In genomic region chr3:171614318-171614967, GRCh38 we compare ENCODE assay signal across 9 cellular contexts.
DNase-seq lines count a peak whose midpoint lies in the region; ATAC-seq and TF ChIP-seq lines count a peak whose summit lies in the region.
"Had no signal": no experiment of that assay in that cellular context is flagged by ENCODE, and none has a peak within 500 bp of the region (broad histone marks: within the 10 kb centered on the region; RNA-seq: fewer than 3 reads in every experiment).

No MANE protein-coding gene starts in this region.

- H3K4me1 Mint-ChIP-seq in endodermal cell, result peaks cover 9% of the 10 kb centered on the region

- ATAC-seq in omental fat pad (ENCODE audit: low FRiP score) (peak; percentile 64), HG03045 (IDR thresholded peaks at IDR 0.05; ENCODE audit: unreplicated experiment) (no peak), HG03469 (IDR thresholded peaks at IDR 0.05; ENCODE audit: unreplicated experiment) (no peak), GM21515 (IDR thresholded peaks at IDR 0.05; ENCODE audit: unreplicated experiment) (no peak)

- no peaks in the 10 kb centered on the region for H3K27me3 ChIP-seq in GM06990 (replicated peaks; ENCODE audit: control insufficient read depth, insufficient read depth, low read length)
- no peaks in the 10 kb centered on the region for H3K27me3 ChIP-seq in endodermal cell (ENCODE audit: control insufficient read depth, insufficient read depth, low read length, poor library complexity, severe bottlenecking)

- TF ChIP-seq RAD21 in Ishikawa (IDR thresholded peaks at IDR 0.05; ENCODE audit: low read depth), result peak; percentile 21

- no peak for TF ChIP-seq EP300 in Ishikawa (IDR thresholded peaks at IDR 0.05; ENCODE audit: borderline replicate concordance)

- peaks cover 14% of the 10 kb centered on the region for H3K9me3 ChIP-seq in endodermal cell (ENCODE audit: control insufficient read depth, low read length)

- no peak overlapping the region for H3K27ac ChIP-seq in endodermal cell (ENCODE audit: low read depth, low read length)
- H3K27ac ChIP-seq: KMS-11 had no signal

- WGBS in endodermal cell (ENCODE audit: insufficient coverage in 1 of 2, insufficient read length in 1 of 2), 2 experiments, result 26 to 31% methylated on average over 5 to 12 of the region's 12 CpGs

- H3K27me3 Mint-ChIP-seq in endodermal cell (ENCODE audit: insufficient read depth), result no peaks in the 10 kb centered on the region

- TF ChIP-seq CTCF in GM06990 (IDR thresholded peaks at IDR 0.05; ENCODE audit: insufficient read depth, low read length, poor library complexity, severe bottlenecking), result peak; percentile 70
- peak; percentile 89 for TF ChIP-seq CTCF in endodermal cell (conservative IDR thresholded peaks at IDR 0.05)
- TF ChIP-seq CTCF in omental fat pad (IDR thresholded peaks at IDR 0.05), result no peak

- DNase-seq in GM06990 (ENCODE audit: extremely low read depth, insufficient read length) (peak; percentile 6), endodermal cell (peak; percentile 90), omental fat pad (ENCODE audit: low spot score) (no peak), SHP77 treated with DMSO at 0.1 percent for 48 hours (lab: John Stamatoyannopoulos, UW) (no peak)

- H3K27ac Mint-ChIP-seq in endodermal cell, result no peak overlapping the region

- H3K36me3 ChIP-seq in GM06990 (ENCODE audit: control insufficient read depth, insufficient read depth, low read length) (no peaks in the 10 kb centered on the region), endodermal cell (ENCODE audit: control insufficient read depth, insufficient read depth, low read length) (no peaks in the 10 kb centered on the region)

- no peak overlapping the region for H3K9ac ChIP-seq in endodermal cell (ENCODE audit: extremely low read depth, low read length, poor library complexity, severe bottlenecking)
- H3K9ac ChIP-seq: KMS-11 had no signal

- no peak overlapping the region for H3K4me3 ChIP-seq in GM06990 (replicated peaks; ENCODE audit: low read depth, low read length)
- no peak overlapping the region for H3K4me3 ChIP-seq in endodermal cell (ENCODE audit: low read length)

- H3K36me3 Mint-ChIP-seq in endodermal cell (ENCODE audit: low read depth), result peaks cover 13% of the 10 kb centered on the region

- H3K9me3 Mint-ChIP-seq in endodermal cell, result peaks cover 13% of the 10 kb centered on the region

- H3K4me3 Mint-ChIP-seq in endodermal cell, result no peak overlapping the region

- H3K4me1 ChIP-seq in endodermal cell (ENCODE audit: control insufficient read depth, insufficient read depth, low read length), result no peaks in the 10 kb centered on the region

TF ChIP-seq in Ishikawa, 13 proteins besides CTCF, POLR2A, EP300 and RAD21:
- no peak for TF ChIP-seq NFIC (IDR thresholded peaks at IDR 0.05)
- TF ChIP-seq TCF12 (IDR thresholded peaks at IDR 0.05; ENCODE audit: low read depth), result no peak
- TF ChIP-seq FOXM1 (IDR thresholded peaks at IDR 0.05; ENCODE audit: borderline replicate concordance, low read depth), result no peak
- TF ChIP-seq, protein P1, sequence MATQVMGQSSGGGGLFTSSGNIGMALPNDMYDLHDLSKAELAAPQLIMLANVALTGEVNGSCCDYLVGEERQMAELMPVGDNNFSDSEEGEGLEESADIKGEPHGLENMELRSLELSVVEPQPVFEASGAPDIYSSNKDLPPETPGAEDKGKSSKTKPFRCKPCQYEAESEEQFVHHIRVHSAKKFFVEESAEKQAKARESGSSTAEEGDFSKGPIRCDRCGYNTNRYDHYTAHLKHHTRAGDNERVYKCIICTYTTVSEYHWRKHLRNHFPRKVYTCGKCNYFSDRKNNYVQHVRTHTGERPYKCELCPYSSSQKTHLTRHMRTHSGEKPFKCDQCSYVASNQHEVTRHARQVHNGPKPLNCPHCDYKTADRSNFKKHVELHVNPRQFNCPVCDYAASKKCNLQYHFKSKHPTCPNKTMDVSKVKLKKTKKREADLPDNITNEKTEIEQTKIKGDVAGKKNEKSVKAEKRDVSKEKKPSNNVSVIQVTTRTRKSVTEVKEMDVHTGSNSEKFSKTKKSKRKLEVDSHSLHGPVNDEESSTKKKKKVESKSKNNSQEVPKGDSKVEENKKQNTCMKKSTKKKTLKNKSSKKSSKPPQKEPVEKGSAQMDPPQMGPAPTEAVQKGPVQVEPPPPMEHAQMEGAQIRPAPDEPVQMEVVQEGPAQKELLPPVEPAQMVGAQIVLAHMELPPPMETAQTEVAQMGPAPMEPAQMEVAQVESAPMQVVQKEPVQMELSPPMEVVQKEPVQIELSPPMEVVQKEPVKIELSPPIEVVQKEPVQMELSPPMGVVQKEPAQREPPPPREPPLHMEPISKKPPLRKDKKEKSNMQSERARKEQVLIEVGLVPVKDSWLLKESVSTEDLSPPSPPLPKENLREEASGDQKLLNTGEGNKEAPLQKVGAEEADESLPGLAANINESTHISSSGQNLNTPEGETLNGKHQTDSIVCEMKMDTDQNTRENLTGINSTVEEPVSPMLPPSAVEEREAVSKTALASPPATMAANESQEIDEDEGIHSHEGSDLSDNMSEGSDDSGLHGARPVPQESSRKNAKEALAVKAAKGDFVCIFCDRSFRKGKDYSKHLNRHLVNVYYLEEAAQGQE (IDR thresholded peaks at IDR 0.05; ENCODE audit: low read depth), result no peak
- no peak for TF ChIP-seq TEAD4 (IDR thresholded peaks at IDR 0.05)
- TF ChIP-seq CEBPB (IDR thresholded peaks at IDR 0.05), result no peak
- no peak for TF ChIP-seq EGR1 (IDR thresholded peaks at IDR 0.05)
- no peak for TF ChIP-seq TAF1 (IDR thresholded peaks at IDR 0.05; ENCODE audit: low read depth)
- TF ChIP-seq YY1 (IDR thresholded peaks at IDR 0.05; ENCODE audit: low read depth), result no peak
- no peak for TF ChIP-seq MAX (IDR thresholded peaks at IDR 0.05)
- TF ChIP-seq ZBTB7A (IDR thresholded peaks at IDR 0.05; ENCODE audit: low read depth), result no peak
- TF ChIP-seq, protein P2, sequence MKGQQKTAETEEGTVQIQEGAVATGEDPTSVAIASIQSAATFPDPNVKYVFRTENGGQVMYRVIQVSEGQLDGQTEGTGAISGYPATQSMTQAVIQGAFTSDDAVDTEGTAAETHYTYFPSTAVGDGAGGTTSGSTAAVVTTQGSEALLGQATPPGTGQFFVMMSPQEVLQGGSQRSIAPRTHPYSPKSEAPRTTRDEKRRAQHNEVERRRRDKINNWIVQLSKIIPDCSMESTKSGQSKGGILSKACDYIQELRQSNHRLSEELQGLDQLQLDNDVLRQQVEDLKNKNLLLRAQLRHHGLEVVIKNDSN (IDR thresholded peaks at IDR 0.05), result no peak
- no peak for TF ChIP-seq CREB1 (IDR thresholded peaks at IDR 0.05; ENCODE audit: low read depth)

Comparison
In these comparisons a context has a peak if more than half of its experiments do, and no peak if none do; other contexts are left out.
1. DNase-seq: peak in GM06990 (single experiment) and endodermal cell (single experiment); none in omental fat pad (single experiment) and SHP77 treated with DMSO at 0.1 percent for 48 hours (single experiment).
2. CTCF ChIP-seq: peak in GM06990 (single experiment) and endodermal cell (single experiment); none in omental fat pad (0 of 3).